In genomic region chr4:183180621-183181020, GRCh38 we compare ENCODE assay signal across 23 cellular contexts.
DNase-seq lines count a peak whose midpoint lies in the region; ATAC-seq and TF ChIP-seq lines count a peak whose summit lies in the region.
"Had no signal": no experiment of that assay in that cellular context is flagged by ENCODE, and none has a peak within 500 bp of the region (broad histone marks: within the 10 kb centered on the region; RNA-seq: fewer than 3 reads in every experiment).

No MANE protein-coding gene starts in this region.

- no TSS peak for BruUV-seq in A673 (replicated peaks; lab: Mats Ljungman, UMichigan)

- H3K27me3 ChIP-seq in A673 (replicated peaks; ENCODE audit: insufficient read depth, low read depth, low read length, poor library complexity), result no peaks in the 10 kb centered on the region
- H3K27me3 ChIP-seq in HUES6 (ENCODE audit: control insufficient read depth, insufficient read depth, low read length), result no peaks in the 10 kb centered on the region
- H3K27me3 ChIP-seq: BE2C had no signal

- POLR2A ChIA-PET in A673 (lab: Charles Lee; ENCODE audit: low non-redundant PET) (no interaction called here), WTC11 (lab: Charles Lee) (no interaction called here)
- POLR2A ChIA-PET in activated CD4-positive, alpha-beta T cell treated with anti-CD3 and anti-CD28 coated beads for 36 hours (lab: Charles Lee), result no interaction called here

- H3K9me3 Mint-ChIP-seq in WTC11, result peaks cover 9% of the 10 kb centered on the region
- peaks cover 5% of the 10 kb centered on the region for H3K9me3 Mint-ChIP-seq in activated CD4-positive, alpha-beta T cell treated with anti-CD3 and anti-CD28 coated beads for 36 hours (ENCODE audit: low read depth)

- TF ChIP-seq CTCF in A673 (conservative IDR thresholded peaks at IDR 0.05; ENCODE audit: low read depth, low read length) (no peak), WTC11 (IDR thresholded peaks at IDR 0.05) (no peak)

- H3K36me3 Mint-ChIP-seq in WTC11, result peaks cover 8% of the 10 kb centered on the region
- H3K36me3 Mint-ChIP-seq in activated CD4-positive, alpha-beta T cell treated with anti-CD3 and anti-CD28 coated beads for 36 hours (ENCODE audit: low read depth), result peaks cover 2% of the 10 kb centered on the region
- H3K36me3 Mint-ChIP-seq: CD4-positive, CD25-positive, alpha-beta regulatory T cell had no signal

- no peaks in the 10 kb centered on the region for H3K27me3 Mint-ChIP-seq in WTC11 (ENCODE audit: low read depth)
- H3K27me3 Mint-ChIP-seq in activated CD4-positive, alpha-beta T cell treated with anti-CD3 and anti-CD28 coated beads for 36 hours, result peaks cover 20% of the 10 kb centered on the region
- H3K27me3 Mint-ChIP-seq: CD4-positive, CD25-positive, alpha-beta regulatory T cell had no signal

- H3K27ac Mint-ChIP-seq in WTC11, result peak overlapping the region; percentile 77; the same call in 1 of the 2 replicates
- no peak overlapping the region for H3K27ac Mint-ChIP-seq in activated CD4-positive, alpha-beta T cell treated with anti-CD3 and anti-CD28 coated beads for 36 hours
- H3K27ac Mint-ChIP-seq: CD4-positive, CD25-positive, alpha-beta regulatory T cell had no signal

- no peak for ATAC-seq in WTC11
- ATAC-seq in Right ventricle myocardium inferior, result no peak
- ATAC-seq in activated CD4-positive, alpha-beta T cell treated with anti-CD3 and anti-CD28 coated beads for 36 hours, result no peak
- ATAC-seq: GM12878, K562 had no signal

- H3K4me1 ChIP-seq in A673 (ENCODE audit: insufficient read depth, low read length, poor library complexity, severe bottlenecking), result peaks cover 52% of the 10 kb centered on the region
- peaks cover 75% of the 10 kb centered on the region for H3K4me1 ChIP-seq in HUES6 (ENCODE audit: control insufficient read depth, insufficient read depth, low read length)
- H3K4me1 ChIP-seq: BE2C had no signal

- intact Hi-C loops in A673 (cut with micrococcal nuclease; ENCODE audit: unreplicated experiment) (loop anchor here (2.0 kb wide), 1 partner anchor 80 kb away; no protein-coding TSS in a partner anchor), Right ventricle myocardium inferior (cut with DNase I) (no loop called here)
- intact Hi-C loops in activated CD4-positive, alpha-beta T cell treated with anti-CD3 and anti-CD28 coated beads for 36 hours (cut with DNase I, micrococcal nuclease), result no loop called here

- H3K27ac ChIP-seq in A673 (ENCODE audit: low read depth, low read length, poor library complexity, severe bottlenecking), result peak overlapping the region; percentile 79
- H3K27ac ChIP-seq in HUES6 (ENCODE audit: low read depth, low read length), result no peak overlapping the region

- H3K36me3 ChIP-seq in A673 (ENCODE audit: insufficient read depth, low read length, poor library complexity, severe bottlenecking), result no peaks in the 10 kb centered on the region
- H3K36me3 ChIP-seq in HUES6 (ENCODE audit: control insufficient read depth, insufficient read depth, low read length), result peaks cover 3% of the 10 kb centered on the region; the same call in 1 of the 2 replicates
- H3K36me3 ChIP-seq: HAP-1 had no signal

- peak overlapping the region; percentile 43 for H3K4me3 Mint-ChIP-seq in WTC11
- H3K4me3 Mint-ChIP-seq in activated CD4-positive, alpha-beta T cell treated with anti-CD3 and anti-CD28 coated beads for 36 hours, result no peak overlapping the region
- H3K4me3 Mint-ChIP-seq: CD4-positive, CD25-positive, alpha-beta regulatory T cell; CD8-positive, alpha-beta memory T cell had no signal

- peak; percentile 84 for DNase-seq in A673 (ENCODE audit: low spot score)
- no peak for DNase-seq in WTC11 (ENCODE audit: low spot score)
- DNase-seq in Right ventricle myocardium inferior (ENCODE audit: missing footprints), result no peak
- DNase-seq in NCI-H524 (lab: John Stamatoyannopoulos, UW), result no peak
- DNase-seq in activated CD4-positive, alpha-beta T cell treated with anti-CD3 and anti-CD28 coated beads for 36 hours, result no peak
- no peak for DNase-seq in SKM-1 treated with dmso at 0.1 percent for 144 hours (lab: John Stamatoyannopoulos, UW; ENCODE audit: unreplicated experiment)
- DNase-seq: 8988T; ACHN; BE2C; C1 segment of cervical spinal cord; CD4-positive, CD25-positive, alpha-beta regulatory T cell; CD8-positive, alpha-beta memory T cell; COR-L47; DMS 273 treated with DMSO at 0.1 percent for 48 hours; DMS53; DND-41; EL; GOT3; IMR-90 had no signal

- peaks cover 84% of the 10 kb centered on the region for H3K4me1 Mint-ChIP-seq in WTC11
- H3K4me1 Mint-ChIP-seq in activated CD4-positive, alpha-beta T cell treated with anti-CD3 and anti-CD28 coated beads for 36 hours, result peaks cover 20% of the 10 kb centered on the region
- H3K4me1 Mint-ChIP-seq: CD4-positive, CD25-positive, alpha-beta regulatory T cell had no signal

- no peak overlapping the region for H3K9ac ChIP-seq in HUES6 (ENCODE audit: low read length)

- H3K4me3 ChIP-seq in A673 (ENCODE audit: low read depth, low read length, poor library complexity, severe bottlenecking), result no peak overlapping the region
- 0 out of 2 replicates have a peak overlapping the region, but pooled peaks have one; percentile 11 for H3K4me3 ChIP-seq in HUES6 (ENCODE audit: low read depth, low read length)
- H3K4me3 ChIP-seq: GM12878, HAP-1, K562 had no signal

- no peaks in the 10 kb centered on the region for H3K9me3 ChIP-seq in A673 (ENCODE audit: low read depth, low read length, poor library complexity, severe bottlenecking)
- H3K9me3 ChIP-seq in HUES6 (ENCODE audit: control insufficient read depth, insufficient read depth, low read depth, low read length), result peaks cover 8% of the 10 kb centered on the region; the same call in 1 of the 2 replicates
- H3K9me3 ChIP-seq: HAP-1 had no signal

- CTCF ChIA-PET in A673 (lab: Charles Lee) (no interaction called here), WTC11 (lab: Charles Lee) (interaction anchor here (1.4 kb wide), 1 partner anchor 107 kb away, joined by 3 read pairs; no protein-coding TSS in a partner anchor)
- CTCF ChIA-PET in activated CD4-positive, alpha-beta T cell treated with anti-CD3 and anti-CD28 coated beads for 36 hours (lab: Charles Lee), result interaction anchor here (0.8 kb wide), 1 partner anchor 107 kb away, joined by 3 read pairs; no protein-coding TSS in a partner anchor

TF ChIP-seq in WTC11, 78 proteins besides CTCF, POLR2A, EP300 and RAD21 (continues in another document):
- TF ChIP-seq ZNF281 (CRISPR knock-in tag; IDR thresholded peaks at IDR 0.05) (no peak), MLX (CRISPR knock-in tag; IDR thresholded peaks at IDR 0.05) (no peak), SMAD3 (CRISPR knock-in tag; IDR thresholded peaks at IDR 0.05; ENCODE audit: borderline replicate concordance) (no peak), ZNF138 (CRISPR knock-in tag; conservative IDR thresholded peaks at IDR 0.05) (no peak), TEAD4 (CRISPR knock-in tag; IDR thresholded peaks at IDR 0.05) (no peak), RELA (CRISPR knock-in tag; IDR thresholded peaks at IDR 0.05; ENCODE audit: borderline replicate concordance) (no peak), NR3C1 (CRISPR knock-in tag; conservative IDR thresholded peaks at IDR 0.05; ENCODE audit: low read depth) (no peak), PRRX2 (CRISPR knock-in tag; IDR thresholded peaks at IDR 0.05) (no peak), TP53 (CRISPR knock-in tag; IDR thresholded peaks at IDR 0.05) (no peak), NFATC4 (CRISPR knock-in tag; IDR thresholded peaks at IDR 0.05) (no peak), ZNF317 (CRISPR knock-in tag; IDR thresholded peaks at IDR 0.05; ENCODE audit: borderline replicate concordance, low read depth) (no peak), RORB (CRISPR knock-in tag; IDR thresholded peaks at IDR 0.05) (no peak), CBFB (CRISPR knock-in tag; IDR thresholded peaks at IDR 0.05; ENCODE audit: low read depth) (no peak), CREM (CRISPR knock-in tag; IDR thresholded peaks at IDR 0.05) (no peak), NFYB (CRISPR knock-in tag; conservative IDR thresholded peaks at IDR 0.05; ENCODE audit: low read depth) (no peak)
